8 cellular contexts compared by ENCODE assay signal in the genomic region with DNA sequence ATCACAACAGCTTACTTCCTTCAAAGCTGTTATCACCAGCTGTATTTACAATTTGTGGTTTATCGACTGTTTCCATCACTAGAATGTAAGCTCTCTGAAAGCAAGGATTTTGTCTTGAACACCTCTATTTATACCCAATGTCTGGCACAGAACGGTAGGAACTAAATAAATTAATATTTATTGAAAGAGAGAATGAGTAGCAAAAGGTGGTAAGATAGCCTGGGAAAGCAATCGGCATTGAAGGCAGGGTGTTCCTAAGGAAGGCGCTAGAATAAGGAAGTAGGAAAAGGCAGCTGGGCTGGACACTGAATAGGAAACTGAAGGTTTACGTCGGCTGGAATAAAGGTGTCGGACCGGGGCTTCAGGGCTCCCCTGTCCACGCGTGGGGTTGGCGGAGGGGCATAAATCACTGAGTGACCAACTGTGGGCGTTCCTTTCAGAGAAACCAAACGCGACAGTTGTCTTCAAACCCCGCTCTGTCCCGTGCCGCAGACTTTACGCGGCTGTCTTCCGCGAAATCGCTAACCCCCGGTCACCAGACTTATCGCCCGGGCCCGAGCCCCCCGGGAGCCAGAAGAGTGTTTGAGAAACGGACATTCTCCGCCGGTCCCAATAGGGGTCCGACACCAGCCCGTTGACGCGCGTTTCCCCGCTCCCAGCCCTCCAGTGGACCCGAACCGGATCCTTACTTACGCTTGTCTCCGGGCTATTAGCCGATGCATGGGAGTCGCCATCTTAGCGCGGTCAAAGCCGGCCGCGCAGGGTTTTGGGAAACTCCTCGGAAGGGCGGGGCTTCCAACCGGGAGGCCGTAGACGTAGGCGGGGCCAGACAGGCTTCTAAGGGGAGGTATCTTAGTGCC.
DNase-seq lines count a peak whose midpoint lies in the region; TF ChIP-seq lines count a peak whose summit lies in the region.

TSS of gene ZCCHC10 (minus strand) at position 746 of the 860 bp plus-strand sequence. CDS start at position 734, 12 bp downstream.

- TF ChIP-seq CTCF in MM.1S (IDR thresholded peaks at IDR 0.05; ENCODE audit: low read length) (no peak), nephron progenitor cell (IDR thresholded peaks at IDR 0.05) (no peak)

- H3K4me1 ChIP-seq in HAP-1 (peaks cover 5% of the 10 kb centered on the region; the same call in 1 of the 2 replicates), MM.1S (ENCODE audit: low read length) (no peaks in the 10 kb centered on the region)

- H3K36me3 ChIP-seq in HAP-1 (replicated peaks): peaks cover 3% of the 10 kb centered on the region
- no peaks in the 10 kb centered on the region for H3K36me3 ChIP-seq in MM.1S (replicated peaks; ENCODE audit: insufficient read depth, low read length)

- H3K27me3 ChIP-seq in HAP-1 (ENCODE audit: low read depth): no peaks in the 10 kb centered on the region
- no peaks in the 10 kb centered on the region for H3K27me3 ChIP-seq in MM.1S (replicated peaks; ENCODE audit: insufficient read depth, low read length)

- DNase-seq in ELR (ENCODE audit: low read depth) (peak; percentile 97), HAP-1 (ENCODE audit: low spot score in 2 of 2) (peak; percentile 92 to 98), MM.1S (peak; percentile 94), SHP77 treated with DMSO at 0.1 percent for 48 hours (lab: John Stamatoyannopoulos, UW) (peak; percentile 83), fibroblast of the conjunctiva (ENCODE audit: low read depth) (peak; percentile 83), nephron progenitor cell (peak; percentile 97)
- DNase-seq in activated effector memory CD4-positive, alpha-beta T cell treated with anti-CD3 and anti-CD28 coated beads, Interleukin-2, amount 50 U/mL, for 16 hours: peak; percentile 96

- H3K4me3 ChIP-seq in HAP-1 (peak within 1 kb of the TSS; percentile 95), MM.1S (ENCODE audit: low read length) (peak within 1 kb of the TSS; percentile 94)

- H3K79me2 ChIP-seq in MM.1S (ENCODE audit: low read length): peaks cover 38% of the 10 kb centered on the region

- peak within 1 kb of the TSS; percentile 89 for H3K4me2 ChIP-seq in MM.1S (ENCODE audit: low read depth, low read length)

- no peaks in the 10 kb centered on the region for H3K9me2 ChIP-seq in MM.1S (replicated peaks; ENCODE audit: insufficient read depth, low read length)

- peaks cover 25% of the 10 kb centered on the region for H3K4me1 Mint-ChIP-seq in nephron progenitor cell
- peaks cover 33% of the 10 kb centered on the region for H3K4me1 Mint-ChIP-seq in stimulated activated naive CD8-positive, alpha-beta T cell treated with anti-CD3 and anti-CD28 coated beads, Interleukin-15, Interleukin-2, amounts not matched to agents 100 ng/mL and 50 ng/mL, for 24 hours (ENCODE audit: low read depth)

- no peaks in the 10 kb centered on the region for H3K9me3 ChIP-seq in HAP-1
- no peaks in the 10 kb centered on the region for H3K9me3 ChIP-seq in MM.1S (replicated peaks; ENCODE audit: insufficient read depth, low read length)

- H3K36me3 Mint-ChIP-seq in nephron progenitor cell (ENCODE audit: low read depth): peaks cover 28% of the 10 kb centered on the region
- H3K36me3 Mint-ChIP-seq in stimulated activated naive CD8-positive, alpha-beta T cell treated with anti-CD3 and anti-CD28 coated beads, Interleukin-15, Interleukin-2, amounts not matched to agents 100 ng/mL and 50 ng/mL, for 24 hours (ENCODE audit: low read depth): peaks cover 25% of the 10 kb centered on the region

- no peaks in the 10 kb centered on the region for H4K20me1 ChIP-seq in MM.1S (ENCODE audit: insufficient read depth, low read length)

- H3K9me3 Mint-ChIP-seq in nephron progenitor cell: no peaks in the 10 kb centered on the region
- no peaks in the 10 kb centered on the region for H3K9me3 Mint-ChIP-seq in stimulated activated naive CD8-positive, alpha-beta T cell treated with anti-CD3 and anti-CD28 coated beads, Interleukin-15, Interleukin-2, amounts not matched to agents 100 ng/mL and 50 ng/mL, for 24 hours

- peak within 1 kb of the TSS; percentile 99 for H3K27ac Mint-ChIP-seq in nephron progenitor cell
- H3K27ac Mint-ChIP-seq in stimulated activated naive CD8-positive, alpha-beta T cell treated with anti-CD3 and anti-CD28 coated beads, Interleukin-15, Interleukin-2, amounts not matched to agents 100 ng/mL and 50 ng/mL, for 24 hours: peak within 1 kb of the TSS; percentile 91

- peak within 1 kb of the TSS; percentile 96 for H3K4me3 Mint-ChIP-seq in nephron progenitor cell
- peak within 1 kb of the TSS; percentile 93 for H3K4me3 Mint-ChIP-seq in stimulated activated naive CD8-positive, alpha-beta T cell treated with anti-CD3 and anti-CD28 coated beads, Interleukin-15, Interleukin-2, amounts not matched to agents 100 ng/mL and 50 ng/mL, for 24 hours

- peaks cover 10% of the 10 kb centered on the region for H3K27me3 Mint-ChIP-seq in nephron progenitor cell (ENCODE audit: low read depth, poor library complexity)
- H3K27me3 Mint-ChIP-seq in stimulated activated naive CD8-positive, alpha-beta T cell treated with anti-CD3 and anti-CD28 coated beads, Interleukin-15, Interleukin-2, amounts not matched to agents 100 ng/mL and 50 ng/mL, for 24 hours: no peaks in the 10 kb centered on the region

- peaks cover 8% of the 10 kb centered on the region for H3F3A ChIP-seq in MM.1S (ENCODE audit: insufficient read depth, low read length)

- H2AFZ ChIP-seq in MM.1S (ENCODE audit: low read length): peak within 1 kb of the TSS; percentile 91

- peak within 1 kb of the TSS; percentile 87 for H3K9ac ChIP-seq in MM.1S (ENCODE audit: low read length)

- in situ Hi-C loops in HAP-1 (cut with MboI; ENCODE audit: low sequenced_read_pairs): no loop called here

- H3K27ac ChIP-seq in MM.1S (ENCODE audit: low read length): peak within 1 kb of the TSS; percentile 62; the same call in 1 of the 2 replicates

Comparison
In these comparisons a context has a peak if more than half of its experiments do, and no peak if none do; other contexts are left out.
1. Peak in every context shown above with its lines: DNase-seq, H3K4me3 ChIP-seq and H3K27ac ChIP-seq.